24 cellular contexts compared by ENCODE assay signal in genomic region chr19:53823380-53824120, GRCh38. TPM values are rescaled to one million over a fixed set of nuclear protein-coding genes. Genes with fewer than 3 reads are reported as not detected.
A peak's percentile ranks its signal among the peaks of the same experiment; 100 is the strongest.
DNase-seq lines count a peak whose midpoint lies in the region; ATAC-seq, FAIRE-seq and TF ChIP-seq lines count a peak whose summit lies in the region.
"Had no signal": no experiment of that assay in that cellular context is flagged by ENCODE, and none has a peak within 500 bp of the region (broad histone marks: within the 10 kb centered on the region; RNA-seq: fewer than 3 reads in every experiment).

No MANE protein-coding gene starts in this region.

- peak overlapping the region; percentile 36 for H3K4me3 Mint-ChIP-seq in stimulated activated naive CD8-positive, alpha-beta T cell treated with anti-CD3 and anti-CD28 coated beads, Interleukin-15, Interleukin-2, amounts not matched to agents 100 ng/mL and 50 ng/mL, for 24 hours
- no peak overlapping the region for H3K4me3 Mint-ChIP-seq in immature natural killer cell
- H3K4me3 Mint-ChIP-seq: T-helper 1 cell treated with Interleukin-12 subunit alpha and Interleukin-12 subunit beta and Interleukin-4 antibody, amounts not matched to agents 30 μg/mL and 1 μg/mL, for 36 hours had no signal

- H3K9me3 ChIP-seq in lower lobe of right lung (no peaks in the 10 kb centered on the region), upper lobe of right lung (no peaks in the 10 kb centered on the region)
- H3K9me3 ChIP-seq: esophagus squamous epithelium, mucosa of descending colon, testis had no signal

- intact Hi-C loops in lower lobe of right lung (cut with DNase I), result no loop called here
- intact Hi-C loops in upper lobe of right lung (cut with DNase I), result no loop called here

- peak; percentile 99 for FAIRE-seq in RCC 7860 (lab: Jason Lieb, UNC)
- FAIRE-seq: astrocyte, HTR-8/SVneo had no signal

- H3K27me3 Mint-ChIP-seq in stimulated activated naive CD8-positive, alpha-beta T cell treated with anti-CD3 and anti-CD28 coated beads, Interleukin-15, Interleukin-2, amounts not matched to agents 100 ng/mL and 50 ng/mL, for 24 hours, result peaks cover 15% of the 10 kb centered on the region
- peaks cover 8 to 18% (median 8%) of the 10 kb centered on the region in 3 donors for H3K27me3 Mint-ChIP-seq in immature natural killer cell (ENCODE audit: low read depth in 3 of 3)

- H3K27me3 ChIP-seq in lower lobe of right lung (ENCODE audit: low read depth) (peaks cover 7% of the 10 kb centered on the region), upper lobe of right lung (no peaks in the 10 kb centered on the region)
- H3K27me3 ChIP-seq: testis had no signal

- H3K4me1 ChIP-seq in lower lobe of right lung (peaks cover 5% of the 10 kb centered on the region), upper lobe of right lung (no peaks in the 10 kb centered on the region)
- H3K4me1 ChIP-seq: esophagus squamous epithelium, testis had no signal

- H3K36me3 Mint-ChIP-seq in stimulated activated naive CD8-positive, alpha-beta T cell treated with anti-CD3 and anti-CD28 coated beads, Interleukin-15, Interleukin-2, amounts not matched to agents 100 ng/mL and 50 ng/mL, for 24 hours (ENCODE audit: low read depth), result no peaks in the 10 kb centered on the region
- no peaks in the 10 kb centered on the region for H3K36me3 Mint-ChIP-seq in immature natural killer cell

- no peak overlapping the region for H3K27ac Mint-ChIP-seq in stimulated activated naive CD8-positive, alpha-beta T cell treated with anti-CD3 and anti-CD28 coated beads, Interleukin-15, Interleukin-2, amounts not matched to agents 100 ng/mL and 50 ng/mL, for 24 hours
- H3K27ac Mint-ChIP-seq in immature natural killer cell, result peak overlapping the region in 1 of 6 donors; percentile 73
- H3K27ac Mint-ChIP-seq: T-helper 1 cell treated with Interleukin-12 subunit alpha and Interleukin-12 subunit beta and Interleukin-4 antibody, amounts not matched to agents 30 μg/mL and 1 μg/mL, for 36 hours had no signal

- no peak for ATAC-seq in stimulated activated naive CD8-positive, alpha-beta T cell treated with anti-CD3 and anti-CD28 coated beads, Interleukin-15, Interleukin-2, amounts not matched to agents 100 U/mL and 50 U/mL, for 24 hours
- ATAC-seq in lower lobe of right lung, result peak; percentile 31 to 34
- ATAC-seq in upper lobe of right lung, result peak; percentile 39
- ATAC-seq: left colon had no signal

- H3K9me3 Mint-ChIP-seq in stimulated activated naive CD8-positive, alpha-beta T cell treated with anti-CD3 and anti-CD28 coated beads, Interleukin-15, Interleukin-2, amounts not matched to agents 100 ng/mL and 50 ng/mL, for 24 hours, result no peaks in the 10 kb centered on the region
- peaks cover 0 to under 1% (median 0%) of the 10 kb centered on the region in 6 donors for H3K9me3 Mint-ChIP-seq in immature natural killer cell
- H3K9me3 Mint-ChIP-seq: T-helper 1 cell treated with Interleukin-12 subunit alpha and Interleukin-12 subunit beta and Interleukin-4 antibody, amounts not matched to agents 30 μg/mL and 1 μg/mL, for 36 hours had no signal

- DNase-seq in stimulated activated naive CD8-positive, alpha-beta T cell treated with anti-CD3 and anti-CD28 coated beads, Interleukin-15, Interleukin-2, amounts not matched to agents 100 U/mL and 50 U/mL, for 24 hours, result no peak
- DNase-seq in RCC 7860 (ENCODE audit: low spot score) (no peak), lower lobe of right lung (no peak), upper lobe of right lung (no peak), NCI-H1694 (lab: John Stamatoyannopoulos, UW) (no peak), NCI-H1694 treated with DMSO at 0.1 percent for 48 hours (lab: John Stamatoyannopoulos, UW) (no peak), immature natural killer cell (no peak)
- DNase-seq: activated CD4-positive, alpha-beta T cell treated with anti-CD3 and anti-CD28 coated beads, Interleukin-2, amount 50 U/mL, for 48 hours; activated naive CD4-positive, alpha-beta T cell treated with anti-CD3 and anti-CD28 coated beads, Interleukin-2, amount 50 U/mL, for 16 hours; cerebellar nuclear complex; effector CD8-positive, alpha-beta T cell; esophagus squamous epithelium; GOT3; left colon; mucosa of descending colon; NCI-H187 treated with DMSO at 0.1 percent for 48 hours; SHP77; testis had no signal

- H3K27ac ChIP-seq in lower lobe of right lung, result peak overlapping the region; percentile 31
- peak overlapping the region; percentile 51 for H3K27ac ChIP-seq in upper lobe of right lung
- H3K27ac ChIP-seq: testis, VCaP had no signal

- H3K4me1 Mint-ChIP-seq in stimulated activated naive CD8-positive, alpha-beta T cell treated with anti-CD3 and anti-CD28 coated beads, Interleukin-15, Interleukin-2, amounts not matched to agents 100 ng/mL and 50 ng/mL, for 24 hours (ENCODE audit: low read depth), result no peaks in the 10 kb centered on the region
- H3K4me1 Mint-ChIP-seq in immature natural killer cell, result no peaks in the 10 kb centered on the region

- H3K36me3 ChIP-seq in lower lobe of right lung (no peaks in the 10 kb centered on the region), upper lobe of right lung (no peaks in the 10 kb centered on the region)
- H3K36me3 ChIP-seq: esophagus squamous epithelium had no signal

- peak overlapping the region; percentile 25 for H3K4me3 ChIP-seq in lower lobe of right lung
- peak overlapping the region; percentile 17 for H3K4me3 ChIP-seq in upper lobe of right lung
- H3K4me3 ChIP-seq: esophagus squamous epithelium, mucosa of descending colon, testis had no signal

- no peak for TF ChIP-seq CTCF in lower lobe of right lung (IDR thresholded peaks at IDR 0.05)
- TF ChIP-seq CTCF in upper lobe of right lung (IDR thresholded peaks at IDR 0.05), result no peak

RNA-seq across cellular contexts. Expression of gene NLRP12, which starts 0.6 kb away (rescaled TPM):
- 6.8 TPM for total RNA-seq in lower lobe of right lung
- 4.0 TPM for total RNA-seq in upper lobe of right lung
- under 1 TPM in 2 of 3 donors, not detected in 1; 0.20 to 0.28 TPM for polyA plus RNA-seq in immature natural killer cell
- total RNA-seq: astrocyte, NCI-H460 had no signal

RNA-seq across cellular contexts. Expression of gene MYADM, which starts 44.1 kb away (rescaled TPM):
- total RNA-seq in lower lobe of right lung, result 126 TPM
- 131 TPM for total RNA-seq in upper lobe of right lung
- 10 to 100 TPM; 20.1 to 40.5 (median 34.0) TPM for polyA plus RNA-seq in immature natural killer cell

RNA-seq across cellular contexts. Expression of gene PRKCG, which starts 58.4 kb away (rescaled TPM):
- total RNA-seq in lower lobe of right lung (not detected), upper lobe of right lung (not detected)
- polyA plus RNA-seq in immature natural killer cell, result not detected
- total RNA-seq: esophagus squamous epithelium had no signal
